Comparison of ENCODE assay signal across 16 cellular contexts in genomic region chr9:122948313-122948712, GRCh38. TPM values are rescaled to one million over a fixed set of nuclear protein-coding genes. Genes with fewer than 3 reads are reported as not detected.
DNase-seq lines count a peak whose midpoint lies in the region; ATAC-seq and TF ChIP-seq lines count a peak whose summit lies in the region.
"Had no signal": no experiment of that assay in that cellular context is flagged by ENCODE, and none has a peak within 500 bp of the region (broad histone marks: within the 10 kb centered on the region; RNA-seq: fewer than 3 reads in every experiment).

No MANE protein-coding gene starts in this region.

- H3K4me1 Mint-ChIP-seq in MCF 10A (ENCODE audit: insufficient read depth, unreplicated experiment), result peaks cover 22% of the 10 kb centered on the region
- H3K4me1 Mint-ChIP-seq in activated T-helper 17 cell treated with anti-CD3 and anti-CD28 coated beads, Interleukin-2, amount 50 U/mL, for 72 hours, result peaks cover 29% of the 10 kb centered on the region

- 17 to 52% methylated on average over 3 of the region's 3 CpGs for WGBS in esophagus squamous epithelium, 2 donors
- WGBS in transverse colon (ENCODE audit: low coverage in 1 of 2), 2 donors, result 52% methylated on average over 3 of the region's 3 CpGs; no CpG with 5 or more reads in 1 of the 2 donors

- BruUV-seq in MCF 10A (replicated peaks; lab: Mats Ljungman, UMichigan), result no TSS peak

- peak overlapping the region in 1 of 3 donors; percentile 27 for H3K4me3 ChIP-seq in breast epithelium
- H3K4me3 ChIP-seq in esophagus squamous epithelium, result peak overlapping the region in 1 of 4 donors; percentile 29
- H3K4me3 ChIP-seq in transverse colon, result no peak overlapping the region
- H3K4me3 ChIP-seq: lower lobe of right lung had no signal

- TF ChIP-seq CTCF in MCF 10A (IDR thresholded peaks at IDR 0.05; ENCODE audit: unreplicated experiment) (no peak), breast epithelium (IDR thresholded peaks at IDR 0.05) (no peak), esophagus squamous epithelium (IDR thresholded peaks at IDR 0.05) (no peak), transverse colon (IDR thresholded peaks at IDR 0.05) (no peak)

- no peaks in the 10 kb centered on the region for H3K27me3 Mint-ChIP-seq in MCF 10A (ENCODE audit: insufficient read depth, unreplicated experiment)
- no peaks in the 10 kb centered on the region for H3K27me3 Mint-ChIP-seq in activated T-helper 17 cell treated with anti-CD3 and anti-CD28 coated beads, Interleukin-2, amount 50 U/mL, for 72 hours
- H3K27me3 Mint-ChIP-seq: dendritic cell treated with granulocyte-macrophage colony-stimulating factor and Interleukin-4, amounts not matched to agents 40 ng/mL and 50 ng/mL, for 4 days had no signal

- no peaks in the 10 kb centered on the region for H3K36me3 ChIP-seq in breast epithelium
- peaks cover 0 to 6% (median 0%) of the 10 kb centered on the region in 3 donors for H3K36me3 ChIP-seq in esophagus squamous epithelium
- H3K36me3 ChIP-seq in transverse colon, result no peaks in the 10 kb centered on the region

- CTCF ChIA-PET in MCF 10A (lab: Yijun Ruan, JAX), result interaction anchor here (0.6 kb wide), 1 partner anchor 1402 kb away, joined by 3 read pairs; no protein-coding TSS in a partner anchor

- no peaks in the 10 kb centered on the region for H3K9me3 Mint-ChIP-seq in MCF 10A (ENCODE audit: unreplicated experiment)
- no peaks in the 10 kb centered on the region for H3K9me3 Mint-ChIP-seq in activated T-helper 17 cell treated with anti-CD3 and anti-CD28 coated beads, Interleukin-2, amount 50 U/mL, for 72 hours
- H3K9me3 Mint-ChIP-seq: dendritic cell treated with granulocyte-macrophage colony-stimulating factor and Interleukin-4, amounts not matched to agents 40 ng/mL and 50 ng/mL, for 4 days; nephron had no signal

- peak; percentile 95 for ATAC-seq in activated T-helper 17 cell treated with anti-CD3 and anti-CD28 coated beads, Interleukin-2, amount 50 U/mL, for 72 hours (replicated peaks)
- ATAC-seq: lower lobe of right lung had no signal

- no peak for TF ChIP-seq POLR2A in breast epithelium (IDR thresholded peaks at IDR 0.05)
- TF ChIP-seq POLR2A in esophagus squamous epithelium (IDR thresholded peaks at IDR 0.05), result no peak
- no peak for TF ChIP-seq POLR2A in transverse colon (IDR thresholded peaks at IDR 0.05)

- intact Hi-C loops in MCF 10A (cut with micrococcal nuclease), result loop anchor here (5.0 kb wide), 1 partner anchor 46 kb away; no protein-coding TSS in a partner anchor
- intact Hi-C loops in breast epithelium (cut with DNase I; ENCODE audit: low total_unique reads), result no loop called here
- intact Hi-C loops in esophagus squamous epithelium (cut with DNase I), result no loop called here
- intact Hi-C loops in transverse colon (cut with DNase I; ENCODE audit: low total_unique reads), result no loop called here

- H3K4me1 ChIP-seq in breast epithelium, result no peaks in the 10 kb centered on the region
- peaks cover 3 to 82% (median 32%) of the 10 kb centered on the region in 3 donors for H3K4me1 ChIP-seq in esophagus squamous epithelium
- H3K4me1 ChIP-seq in transverse colon, result peaks cover 33 to 87% (median 48%) of the 10 kb centered on the region in 4 donors
- H3K4me1 ChIP-seq: Caco-2 had no signal

- H3K4me3 Mint-ChIP-seq in MCF 10A (ENCODE audit: unreplicated experiment), result no peak overlapping the region
- H3K4me3 Mint-ChIP-seq in activated T-helper 17 cell treated with anti-CD3 and anti-CD28 coated beads, Interleukin-2, amount 50 U/mL, for 72 hours, result peak overlapping the region; percentile 44
- H3K4me3 Mint-ChIP-seq: dendritic cell treated with granulocyte-macrophage colony-stimulating factor and Interleukin-4, amounts not matched to agents 40 ng/mL and 50 ng/mL, for 4 days; nephron had no signal

- in situ Hi-C loops in transverse colon (cut with MboI; ENCODE audit: low pct_ligation_motif_present in 1 of 4, low pct_unique_long_range_greater_than_20kb in 1 of 4, low sequenced_read_pairs in 3 of 4), result no loop called here

- H3K9me3 ChIP-seq in breast epithelium (no peaks in the 10 kb centered on the region), esophagus squamous epithelium (no peaks in the 10 kb centered on the region), transverse colon (no peaks in the 10 kb centered on the region)
- H3K9me3 ChIP-seq: Caco-2, lower lobe of right lung had no signal

- H3K27ac ChIP-seq in breast epithelium, result peak overlapping the region in 1 of 2 donors; percentile 33
- peak overlapping the region; percentile 27 to 71 (median 52) for H3K27ac ChIP-seq in esophagus squamous epithelium
- H3K27ac ChIP-seq in transverse colon, result peak overlapping the region; percentile 45 to 70 (median 64)
- H3K27ac ChIP-seq: lower lobe of right lung had no signal

- H3K27me3 ChIP-seq in breast epithelium (no peaks in the 10 kb centered on the region), esophagus squamous epithelium (no peaks in the 10 kb centered on the region), transverse colon (no peaks in the 10 kb centered on the region)

- no peak for TF ChIP-seq EP300 in transverse colon (IDR thresholded peaks at IDR 0.05; ENCODE audit: low read depth)

- H3K36me3 Mint-ChIP-seq in MCF 10A (ENCODE audit: insufficient read depth, unreplicated experiment), result peaks cover 20% of the 10 kb centered on the region
- H3K36me3 Mint-ChIP-seq in activated T-helper 17 cell treated with anti-CD3 and anti-CD28 coated beads, Interleukin-2, amount 50 U/mL, for 72 hours (ENCODE audit: low read depth), result peaks cover 5% of the 10 kb centered on the region

- POLR2A ChIA-PET in MCF 10A (lab: Yijun Ruan, JAX), result interaction anchor here (1.0 to 3.9 kb wide), 7 partner anchors 12 to 46 kb away, joined by 4 to 22 read pairs (median 4); partner anchors contain the start of genes RC3H2, ZBTB26 and ZBTB6

- peak overlapping the region; percentile 10 for H3K27ac Mint-ChIP-seq in MCF 10A (ENCODE audit: low read depth, unreplicated experiment)
- H3K27ac Mint-ChIP-seq in activated T-helper 17 cell treated with anti-CD3 and anti-CD28 coated beads, Interleukin-2, amount 50 U/mL, for 72 hours, result peak overlapping the region; percentile 12
- H3K27ac Mint-ChIP-seq: dendritic cell treated with granulocyte-macrophage colony-stimulating factor and Interleukin-4, amounts not matched to agents 40 ng/mL and 50 ng/mL, for 4 days had no signal

- DNase-seq in MCF 10A (ENCODE audit: unreplicated experiment), result no peak
- no peak for DNase-seq in breast epithelium (ENCODE audit: low spot score in 2 of 2)
- no peak for DNase-seq in esophagus squamous epithelium (lab: John Stamatoyannopoulos, UW)
- DNase-seq in transverse colon, result no peak
- DNase-seq in DMS153 treated with DMSO at 0.1 percent for 48 hours (lab: John Stamatoyannopoulos, UW; ENCODE audit: unreplicated experiment), result no peak
- DNase-seq in NCI-H1105 treated with DMSO at 0.1 percent for 48 hours (lab: John Stamatoyannopoulos, UW), result no peak
- no peak for DNase-seq in NCI-H345 treated with DMSO at 0.1 percent for 48 hours (lab: John Stamatoyannopoulos, UW; ENCODE audit: unreplicated experiment)
- DNase-seq: Caco-2; GF-D8; lower lobe of right lung; NCI-H1092 treated with DMSO at 0.1 percent for 48 hours; NCI-H2227 treated with DMSO at 0.1 percent for 48 hours; stimulated activated naive CD4-positive, alpha-beta T cell had no signal

RNA-seq across cellular contexts. Expression of gene RABGAP1, which starts 7.5 kb away (rescaled TPM):
- total RNA-seq in MCF 10A (2022) (41.1 and 43.1 TPM in 2 replicates), breast epithelium (10 to 100 TPM; 49.1 to 93.4 (median 77.7) TPM), esophagus squamous epithelium (10 to 100 TPM; 28.4 to 57.4 (median 33.6) TPM), transverse colon (100 to 1,000 TPM in 2 of 4 donors, 10 to 100 TPM in 2; 56.1 to 114 (median 88.9) TPM)
- 10 to 100 TPM; 35.5 to 42.4 TPM for total RNA-seq in activated T-helper 17 cell treated with anti-CD3 and anti-CD28 coated beads, Interleukin-2, amount 50 U/mL, for 72 hours

RNA-seq across cellular contexts. Expression of gene ZBTB26, which starts 17.0 kb away (rescaled TPM):
- 4.0 and 5.7 TPM in 2 replicates for total RNA-seq in MCF 10A (2022)
- 10 to 100 TPM in 1 of 3 donors, 1 to 10 TPM in 2; 6.7 to 12.0 (median 7.2) TPM for total RNA-seq in breast epithelium
- 10 to 100 TPM in 1 of 2 donors, 1 to 10 TPM in 1; 6.0 to 11.3 TPM for total RNA-seq in activated T-helper 17 cell treated with anti-CD3 and anti-CD28 coated beads, Interleukin-2, amount 50 U/mL, for 72 hours
- total RNA-seq in esophagus squamous epithelium, result 1 to 10 TPM; 1.7 to 6.5 (median 2.9) TPM
- 10 to 100 TPM in 1 of 4 donors, 1 to 10 TPM in 3; 6.7 to 18.5 (median 8.0) TPM for total RNA-seq in transverse colon

RNA-seq across cellular contexts. Expression of gene ZBTB6, which starts 35.2 kb away (rescaled TPM):
- total RNA-seq in MCF 10A (2022), result 8.5 and 10.4 TPM in 2 replicates
- total RNA-seq in breast epithelium, result 10 to 100 TPM in 2 of 3 donors, 1 to 10 TPM in 1; 8.2 to 17.4 (median 11.1) TPM
- 10 to 100 TPM; 10.2 to 14.8 TPM for total RNA-seq in activated T-helper 17 cell treated with anti-CD3 and anti-CD28 coated beads, Interleukin-2, amount 50 U/mL, for 72 hours
- 10 to 100 TPM in 1 of 4 donors, 1 to 10 TPM in 3; 4.0 to 11.3 (median 7.1) TPM for total RNA-seq in esophagus squamous epithelium
- 10 to 100 TPM in 1 of 4 donors, 1 to 10 TPM in 3; 5.2 to 10.1 (median 8.7) TPM for total RNA-seq in transverse colon

RNA-seq across cellular contexts. Expression of gene RC3H2, which starts 43.2 kb away (rescaled TPM):
- total RNA-seq in MCF 10A (2022), result 52.4 and 59.1 TPM in 2 replicates
- total RNA-seq in breast epithelium, result 10 to 100 TPM; 38.6 to 44.6 (median 41.6) TPM
- 10 to 100 TPM; 41.2 to 46.5 TPM for total RNA-seq in activated T-helper 17 cell treated with anti-CD3 and anti-CD28 coated beads, Interleukin-2, amount 50 U/mL, for 72 hours
- 10 to 100 TPM; 24.6 to 46.3 (median 30.2) TPM for total RNA-seq in esophagus squamous epithelium
- 100 to 1,000 TPM in 1 of 4 donors, 10 to 100 TPM in 3; 42.5 to 163 (median 54.7) TPM for total RNA-seq in transverse colon
